In genomic region chr1:224092111-224092510, GRCh38 we compare ENCODE assay signal across 32 cellular contexts.
"Had no signal": no experiment of that assay in that cellular context is flagged by ENCODE, and none has a peak within 500 bp of the region (broad histone marks: within the 10 kb centered on the region; RNA-seq: fewer than 3 reads in every experiment).

No MANE protein-coding gene starts in this region.

- ATAC-seq: activated naive CD4-positive, alpha-beta T cell treated with anti-CD3 and anti-CD28 coated beads, Interleukin-2, amount 50 U/mL, for 72 hours; activated naive CD8-positive, alpha-beta T cell treated with anti-CD3 and anti-CD28 coated beads, Interleukin-2, amount 50 U/mL, for 24 hours; activated T-cell treated with anti-CD3 and anti-CD28 coated beads, Interleukin-2, amount 50 U/mL, for 4 hours; activated T-cell treated with anti-CD3 and anti-CD28 coated beads, Interleukin-2, amount 50 U/mL, for 72 hours; activated T-helper 17 cell treated with anti-CD3 and anti-CD28 coated beads, Interleukin-2, amount 50 U/mL, for 72 hours; body of pancreas had no signal

- H3K9me3 ChIP-seq: adrenal gland, ascending aorta, body of pancreas, breast epithelium had no signal

- DNase-seq: activated effector memory CD4-positive, alpha-beta T cell treated with anti-CD3 and anti-CD28 coated beads, Interleukin-2, amount 50 U/mL, for 16 hours; activated effector memory CD4-positive, alpha-beta T cell treated with Interleukin-2 at 50 U/mL for 16 hours; activated gamma-delta T cell; activated gamma-delta T cell treated with Interleukin-2 at 50 U/mL for 16 hours; activated naive CD4-positive, alpha-beta T cell; activated naive CD4-positive, alpha-beta T cell treated with anti-CD3 and anti-CD28 coated beads for 36 hours; activated naive CD4-positive, alpha-beta T cell treated with anti-CD3 and anti-CD28 coated beads, Interleukin-2, amount 10 ng/mL, durations not matched to agents 7 days and 5 days; activated naive CD4-positive, alpha-beta T cell treated with anti-CD3 and anti-CD28 coated beads, Interleukin-2, amount 50 U/mL, for 16 hours; activated naive CD4-positive, alpha-beta T cell treated with Interleukin-2 at 50 U/mL for 16 hours; activated naive CD8-positive, alpha-beta T cell treated with anti-CD3 and anti-CD28 coated beads for 36 hours; activated naive CD8-positive, alpha-beta T cell treated with anti-CD3 and anti-CD28 coated beads, Interleukin-2, amount 10 ng/mL, durations not matched to agents 7 days and 5 days; activated naive CD8-positive, alpha-beta T cell treated with anti-CD3 and anti-CD28 coated beads, Interleukin-2, amount 50 U/mL, for 24 hours; activated T-cell treated with anti-CD3 and anti-CD28 coated beads, Interleukin-2, amount 50 U/mL, for 1 hour; activated T-cell treated with anti-CD3 and anti-CD28 coated beads, Interleukin-2, amount 50 U/mL, for 24 hours; activated T-cell treated with anti-CD3 and anti-CD28 coated beads, Interleukin-2, amount 50 U/mL, for 4 hours; activated T-cell treated with anti-CD3 and anti-CD28 coated beads, Interleukin-2, amount 50 U/mL, for 48 hours; activated T-cell treated with anti-CD3 and anti-CD28 coated beads, Interleukin-2, amount 50 U/mL, for 72 hours; adrenal gland; amniotic stem cell; amygdala; anterior cingulate cortex; aorta; body of pancreas; brain microvascular endothelial cell; caudate nucleus; central memory CD4-positive, alpha-beta T cell; cerebellar nuclear complex had no signal

- H3K4me3 ChIP-seq: adrenal gland, ascending aorta, body of pancreas, breast epithelium, cardiac muscle cell had no signal

- H3K36me3 ChIP-seq: adrenal gland, ascending aorta, brain microvascular endothelial cell, breast epithelium, cardiac muscle cell had no signal

- H3K4me1 ChIP-seq: adrenal gland, ascending aorta, body of pancreas, breast epithelium had no signal

- H3K27me3 ChIP-seq: ascending aorta, body of pancreas, brain microvascular endothelial cell, breast epithelium had no signal

- H3K27ac ChIP-seq: adrenal gland, ascending aorta, body of pancreas, brain microvascular endothelial cell, breast epithelium, cardiac muscle cell had no signal
